ENCODE assay signal across 18 cellular contexts in the genomic region with DNA sequence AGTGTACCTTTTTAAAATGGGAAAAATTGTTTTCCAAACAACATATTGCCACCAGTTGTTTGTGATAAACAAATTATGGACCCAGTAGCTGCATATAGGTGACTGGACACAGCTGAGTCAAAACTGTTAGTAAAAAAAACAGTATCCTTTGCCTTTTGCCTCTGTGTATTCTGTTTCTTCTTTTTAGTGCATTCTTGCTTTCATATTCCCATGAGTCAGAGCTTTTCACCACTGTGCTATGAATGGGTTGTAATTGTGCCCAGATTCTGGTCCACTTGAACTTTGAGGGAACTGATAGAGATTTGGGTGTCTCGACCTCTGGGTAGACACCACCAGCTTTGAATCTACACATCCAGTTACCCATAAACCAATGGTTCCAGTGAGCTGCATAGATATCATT.
"Had no signal": no experiment of that assay in that cellular context is flagged by ENCODE, and none has a peak within 500 bp of the region (broad histone marks: within the 10 kb centered on the region; RNA-seq: fewer than 3 reads in every experiment).

No MANE protein-coding gene starts in this region.

- H3K4me3 Mint-ChIP-seq: activated T-cell treated with anti-CD3 and anti-CD28 coated beads, Interleukin-2, amount 50 U/mL, for 72 hours; nephron; stimulated activated naive CD8-positive, alpha-beta T cell treated with anti-CD3 and anti-CD28 coated beads, Interleukin-15, amount 100 ng/mL, for 72 hours had no signal

- H3K27ac Mint-ChIP-seq: activated T-cell treated with anti-CD3 and anti-CD28 coated beads, Interleukin-2, amount 50 U/mL, for 72 hours; nephron; stimulated activated naive CD8-positive, alpha-beta T cell treated with anti-CD3 and anti-CD28 coated beads, Interleukin-15, amount 100 ng/mL, for 72 hours had no signal

- H3K4me1 Mint-ChIP-seq: nephron; stimulated activated naive CD8-positive, alpha-beta T cell treated with anti-CD3 and anti-CD28 coated beads, Interleukin-15, amount 100 ng/mL, for 72 hours had no signal

- H3K27ac ChIP-seq: colonic mucosa, foreskin keratinocyte, vagina had no signal

- FAIRE-seq: keratinocyte had no signal

- H3K4me3 ChIP-seq: colonic mucosa, vagina had no signal

- H3K27me3 Mint-ChIP-seq: stimulated activated naive CD8-positive, alpha-beta T cell treated with anti-CD3 and anti-CD28 coated beads, Interleukin-15, amount 100 ng/mL, for 72 hours had no signal

- H3K36me3 ChIP-seq: colonic mucosa, vagina had no signal

- H3K4me1 ChIP-seq: colonic mucosa, foreskin keratinocyte, vagina had no signal

- DNase-seq: activated CD4-positive, alpha-beta T cell treated with anti-CD3 and anti-CD28 coated beads, Interleukin-2, amount 50 U/mL, for 4 hours; activated effector memory CD4-positive, alpha-beta T cell treated with anti-CD3 and anti-CD28 coated beads, Interleukin-2, amount 50 U/mL, for 16 hours; activated naive CD4-positive, alpha-beta T cell treated with anti-CD3 and anti-CD28 coated beads, Interleukin-2, amount 50 U/mL, for 16 hours; activated T-cell treated with anti-CD3 and anti-CD28 coated beads, Interleukin-2, amount 50 U/mL, for 72 hours; central memory CD4-positive, alpha-beta T cell; colonic mucosa; glutamatergic neuron; hypothalamus; midbrain; stimulated activated CD4-positive, alpha-beta T cell treated with anti-CD3 and anti-CD28 coated beads, Interleukin-15, amount 100 ng/mL, for 24 hours; stimulated activated CD4-positive, alpha-beta T cell treated with anti-CD3 and anti-CD28 coated beads, Interleukin-2, amount 100 ng/mL, for 48 hours; stimulated activated naive CD8-positive, alpha-beta T cell treated with anti-CD3 and anti-CD28 coated beads, Interleukin-15, amount 100 ng/mL, for 72 hours; SW 1271; trophoblast cell had no signal

- H3K9me3 ChIP-seq: colonic mucosa had no signal

- H3K27me3 ChIP-seq: colonic mucosa, foreskin keratinocyte, vagina had no signal
